ENCODE assay signal across 1 cellular context in the genomic region with DNA sequence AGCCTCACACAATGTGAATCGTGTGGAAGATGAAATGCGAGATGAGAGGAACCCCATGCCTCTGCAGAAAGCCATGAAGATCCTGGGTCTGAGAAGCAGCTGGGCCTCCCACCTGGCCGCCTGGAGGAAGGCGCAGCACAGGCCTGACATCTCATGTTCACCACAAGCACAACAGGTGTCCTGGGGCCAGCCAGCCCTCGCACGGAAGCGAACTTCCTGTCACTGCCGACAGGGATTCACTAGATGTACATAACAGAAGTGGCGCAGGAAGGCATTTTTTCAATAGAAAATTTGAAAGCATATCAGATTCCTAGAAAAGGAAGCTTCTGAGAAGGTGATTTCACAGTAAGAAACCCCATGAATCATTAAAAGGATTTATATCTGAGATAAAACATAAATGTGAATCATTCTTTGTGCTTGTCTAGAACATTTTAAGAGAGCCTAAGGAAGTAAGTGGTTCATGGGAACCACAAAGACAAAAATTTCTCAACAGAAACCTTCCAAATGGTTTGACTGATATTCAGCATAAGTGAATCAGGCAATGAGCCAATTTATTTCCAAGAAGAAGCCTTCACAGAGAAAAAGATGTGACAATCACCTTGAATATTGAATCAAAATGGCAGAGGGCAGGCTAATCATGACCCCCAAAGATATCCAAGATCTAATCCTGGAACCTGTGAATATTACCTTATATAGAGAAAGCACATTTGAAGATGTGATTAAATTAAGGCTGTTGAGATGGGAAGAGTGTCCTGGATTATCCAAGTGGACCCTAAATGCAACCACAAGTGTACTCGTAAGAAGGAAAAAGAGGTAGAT.
A peak's percentile ranks its signal among the peaks of the same experiment; 100 is the strongest.
TF ChIP-seq lines count a peak whose summit lies in the region.

No MANE protein-coding gene starts in this region.

TF ChIP-seq in K562, 482 proteins besides CTCF, POLR2A, EP300 and RAD21 (continued from another document):
- TF ChIP-seq, protein P1, sequence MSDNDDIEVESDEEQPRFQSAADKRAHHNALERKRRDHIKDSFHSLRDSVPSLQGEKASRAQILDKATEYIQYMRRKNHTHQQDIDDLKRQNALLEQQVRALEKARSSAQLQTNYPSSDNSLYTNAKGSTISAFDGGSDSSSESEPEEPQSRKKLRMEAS (CRISPR knock-in tag; IDR thresholded peaks at IDR 0.05), result peak; percentile 70
- TF ChIP-seq HINFP (tag; conservative IDR thresholded peaks at IDR 0.05; ENCODE audit: low read depth), result no peak
